Comparison of ENCODE assay signal across 27 cellular contexts in genomic region chr6:69756907-69757306, GRCh38.
"Had no signal": no experiment of that assay in that cellular context is flagged by ENCODE, and none has a peak within 500 bp of the region (broad histone marks: within the 10 kb centered on the region; RNA-seq: fewer than 3 reads in every experiment).

No MANE protein-coding gene starts in this region.

- H3K9me3 ChIP-seq: colonic mucosa, gastrocnemius medialis, lower lobe of right lung had no signal

- H3K36me3 ChIP-seq: colonic mucosa, gastrocnemius medialis, left lung, lower lobe of right lung had no signal

- H3K27me3 ChIP-seq: colonic mucosa, esophagus squamous epithelium, gastrocnemius medialis, hepatocyte, left lung had no signal

- ATAC-seq: effector memory CD8-positive, alpha-beta T cell; esophagus mucosa; gastrocnemius medialis; left lung; left ventricle myocardium superior; lower lobe of right lung; naive thymus-derived CD4-positive, alpha-beta T cell had no signal

- H3K4me2 ChIP-seq: hepatocyte had no signal

- H3K27ac ChIP-seq: colonic mucosa, epithelial cell of prostate, esophagus squamous epithelium, gastrocnemius medialis, hepatocyte, left lung, lower lobe of right lung had no signal

- H3K4me3 Mint-ChIP-seq: dendritic cell treated with granulocyte-macrophage colony-stimulating factor and Interleukin-4, amounts not matched to agents 40 ng/mL and 50 ng/mL, for 4 days; effector memory CD8-positive, alpha-beta T cell; endodermal cell; immature natural killer cell; naive thymus-derived CD4-positive, alpha-beta T cell had no signal

- H3K9me3 Mint-ChIP-seq: effector memory CD8-positive, alpha-beta T cell had no signal

- H3K4me3 ChIP-seq: colonic mucosa, esophagus squamous epithelium, gastrocnemius medialis, hepatocyte, left lung, lower lobe of right lung had no signal

- DNase-seq: colonic mucosa; cortex of kidney; effector CD8-positive, alpha-beta T cell; effector memory CD8-positive, alpha-beta T cell; endodermal cell; erythroblast; esophagus squamous epithelium; foreskin fibroblast; foreskin melanocyte; gastrocnemius medialis; glutamatergic neuron; head of caudate nucleus; hypothalamus; immature natural killer cell; islet precursor cell; kidney; kidney glomerular epithelial cell; left lung; left ventricle myocardium superior; lower lobe of right lung; mesendoderm; midbrain; naive thymus-derived CD4-positive, alpha-beta T cell had no signal

- H3K27me3 Mint-ChIP-seq: dendritic cell treated with granulocyte-macrophage colony-stimulating factor and Interleukin-4, amounts not matched to agents 40 ng/mL and 50 ng/mL, for 4 days; effector memory CD8-positive, alpha-beta T cell; naive thymus-derived CD4-positive, alpha-beta T cell had no signal

- H2AFZ ChIP-seq: hepatocyte had no signal

- H3K27ac Mint-ChIP-seq: dendritic cell treated with granulocyte-macrophage colony-stimulating factor and Interleukin-4, amounts not matched to agents 40 ng/mL and 50 ng/mL, for 4 days; endodermal cell had no signal

- H3K4me1 ChIP-seq: colonic mucosa, esophagus squamous epithelium, left lung, lower lobe of right lung had no signal
